Comparison of ENCODE assay signal across 1 cellular context in the genomic region with DNA sequence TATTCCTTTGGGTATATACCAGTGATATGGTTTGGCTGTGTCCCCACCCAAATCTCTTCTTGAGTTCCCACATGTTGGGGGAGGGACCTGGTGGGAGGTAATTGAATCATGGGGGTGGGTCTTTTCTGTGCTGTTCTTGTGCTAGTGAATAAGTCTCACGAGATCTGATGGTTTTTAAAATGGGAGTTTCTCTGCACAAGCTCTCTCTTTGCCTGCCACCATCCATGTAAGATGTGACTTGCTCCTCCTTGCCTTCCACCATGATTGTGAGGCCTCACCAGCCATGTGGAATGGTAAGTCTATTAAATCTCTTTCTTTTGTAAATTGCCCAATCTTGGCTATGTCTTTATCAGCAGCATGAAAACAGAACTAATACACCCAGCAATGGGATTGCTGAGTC. TPM values are rescaled to one million over a fixed set of nuclear protein-coding genes. Genes with fewer than 3 reads are reported as not detected.
"Had no signal": no experiment of that assay in that cellular context is flagged by ENCODE, and none has a peak within 500 bp of the region (broad histone marks: within the 10 kb centered on the region; RNA-seq: fewer than 3 reads in every experiment).

No MANE protein-coding gene starts in this region.

RNA-seq across cellular contexts. Expression of a gene that starts 42.5 kb away (rescaled TPM):
- polyA plus RNA-seq: naive thymus-derived CD4-positive, alpha-beta T cell had no signal
